ENCODE assay signal across 11 cellular contexts in the genomic region with DNA sequence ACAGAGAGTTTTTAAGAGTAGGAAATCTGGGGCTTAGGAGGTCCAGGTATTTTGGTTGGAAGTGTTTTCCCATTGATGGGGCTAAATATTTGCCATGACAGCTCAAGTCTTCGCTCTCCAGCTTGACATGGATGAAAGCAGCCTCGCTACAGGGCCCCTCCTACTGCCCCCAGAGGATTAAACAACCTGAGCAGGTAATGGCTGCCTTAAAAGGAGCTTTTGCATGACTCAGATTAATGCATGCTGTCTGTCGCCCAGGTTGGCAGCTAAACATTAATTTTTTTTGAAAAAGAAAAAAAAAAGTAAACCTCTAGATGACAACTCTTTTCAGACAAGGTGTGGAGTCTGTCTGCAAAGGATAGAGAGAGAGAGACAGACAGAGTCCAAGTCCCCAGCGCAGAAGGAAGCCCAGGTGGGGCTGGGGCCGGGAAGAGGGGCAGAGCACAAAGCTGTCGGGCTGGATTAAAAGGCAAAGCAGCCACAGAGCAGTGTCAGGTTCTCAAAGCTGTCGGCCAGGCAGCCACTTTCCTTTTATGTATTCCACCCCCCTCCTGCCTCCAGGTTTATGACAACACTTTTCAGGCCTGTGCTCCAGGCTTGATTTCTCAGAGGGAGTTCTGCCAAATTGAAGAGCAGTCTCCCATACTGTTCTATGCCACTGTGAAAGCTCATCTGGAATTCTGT.
DNase-seq lines count a peak whose midpoint lies in the region; ATAC-seq and TF ChIP-seq lines count a peak whose summit lies in the region.
"Had no signal": no experiment of that assay in that cellular context is flagged by ENCODE, and none has a peak within 500 bp of the region (broad histone marks: within the 10 kb centered on the region; RNA-seq: fewer than 3 reads in every experiment).

No MANE protein-coding gene starts in this region.

- H4K8ac ChIP-seq in mesenchymal stem cell (ENCODE audit: low read length), result no peak overlapping the region

- peak overlapping the region; percentile 80 for H3K9ac ChIP-seq in mesenchymal stem cell (ENCODE audit: low read length)

- peak overlapping the region; percentile 33 to 66 for H3K27ac Mint-ChIP-seq in stimulated activated naive CD8-positive, alpha-beta T cell treated with anti-CD3 and anti-CD28 coated beads, Interleukin-15, amount 100 ng/mL, for 72 hours
- H3K27ac Mint-ChIP-seq: stimulated activated naive CD8-positive, alpha-beta T cell treated with anti-CD3 and anti-CD28 coated beads, Interleukin-15, Interleukin-2, amounts not matched to agents 100 ng/mL and 50 ng/mL, for 24 hours had no signal

- H3K18ac ChIP-seq in mesenchymal stem cell (ENCODE audit: low read depth in 1 of 2, low read length in 2 of 2), result no peak overlapping the region

- H2AK5ac ChIP-seq in mesenchymal stem cell (ENCODE audit: low read length, severe bottlenecking), result no peak overlapping the region

- TF ChIP-seq POLR2A in breast epithelium (IDR thresholded peaks at IDR 0.05), result no peak
- no peak for TF ChIP-seq POLR2A in vagina (IDR thresholded peaks at IDR 0.05)

- no peak overlapping the region for H3K4me3 ChIP-seq in breast epithelium
- no peak overlapping the region for H3K4me3 ChIP-seq in mesenchymal stem cell (ENCODE audit: insufficient read depth in 1 of 2, low read depth in 1 of 2, low read length in 2 of 2)
- H3K4me3 ChIP-seq in vagina, result no peak overlapping the region
- H3K4me3 ChIP-seq in A673 (ENCODE audit: low read depth, low read length, poor library complexity, severe bottlenecking), result no peak overlapping the region
- H3K4me3 ChIP-seq: K562 had no signal

- H3K9me3 ChIP-seq in breast epithelium (no peaks in the 10 kb centered on the region), mesenchymal stem cell (ENCODE audit: control insufficient read depth, low read length) (no peaks in the 10 kb centered on the region), vagina (no peaks in the 10 kb centered on the region), A673 (ENCODE audit: low read depth, low read length, poor library complexity, severe bottlenecking) (no peaks in the 10 kb centered on the region)

- peaks cover 21% of the 10 kb centered on the region for H3K79me1 ChIP-seq in mesenchymal stem cell (replicated peaks; ENCODE audit: low read length, poor library complexity, severe bottlenecking)

- H2BK12ac ChIP-seq in mesenchymal stem cell (ENCODE audit: low read length in 2 of 2), result peak overlapping the region in 1 of 2 experiments; percentile 33

- CTCF ChIA-PET in A673 (lab: Charles Lee), result no interaction called here

- peaks cover 0 to 45% of the 10 kb centered on the region in 2 donors for H3K4me1 ChIP-seq in breast epithelium
- peaks cover 4% of the 10 kb centered on the region for H3K4me1 ChIP-seq in mesenchymal stem cell (ENCODE audit: control insufficient read depth, insufficient read depth, low read depth, low read length)
- peaks cover 38% of the 10 kb centered on the region for H3K4me1 ChIP-seq in vagina
- H3K4me1 ChIP-seq in A673 (ENCODE audit: insufficient read depth, low read length, poor library complexity, severe bottlenecking), result no peaks in the 10 kb centered on the region

- H3K4me1 Mint-ChIP-seq in stimulated activated naive CD8-positive, alpha-beta T cell treated with anti-CD3 and anti-CD28 coated beads, Interleukin-15, amount 100 ng/mL, for 72 hours, result peaks cover 6% of the 10 kb centered on the region

- H2BK15ac ChIP-seq in mesenchymal stem cell (ENCODE audit: low read depth, poor library complexity, severe bottlenecking), result no peak overlapping the region

- peaks cover 11% of the 10 kb centered on the region for H3K36me3 ChIP-seq in breast epithelium
- H3K36me3 ChIP-seq in mesenchymal stem cell (ENCODE audit: control insufficient read depth in 1 of 2, insufficient read depth in 2 of 2, low read depth in 1 of 2, low read length in 2 of 2), result peaks cover 20 to 94% of the 10 kb centered on the region in 2 experiments
- peaks cover 0 to 23% of the 10 kb centered on the region in 2 donors for H3K36me3 ChIP-seq in vagina
- H3K36me3 ChIP-seq in A673 (ENCODE audit: insufficient read depth, low read length, poor library complexity, severe bottlenecking), result no peaks in the 10 kb centered on the region

- H3K4me2 ChIP-seq in mesenchymal stem cell (ENCODE audit: low read length, poor library complexity, severe bottlenecking), result no peak overlapping the region

- TF ChIP-seq CTCF in breast epithelium (IDR thresholded peaks at IDR 0.05) (no peak), vagina (IDR thresholded peaks at IDR 0.05) (no peak), A673 (conservative IDR thresholded peaks at IDR 0.05; ENCODE audit: low read depth, low read length) (no peak)

- peak overlapping the region; percentile 36 for H2BK120ac ChIP-seq in mesenchymal stem cell (ENCODE audit: low read depth, low read length)

- H3K27ac ChIP-seq in breast epithelium (peak overlapping the region; percentile 90), mesenchymal stem cell (ENCODE audit: low read length, poor library complexity, severe bottlenecking) (no peak overlapping the region), vagina (peak overlapping the region; percentile 70), A673 (ENCODE audit: low read depth, low read length, poor library complexity, severe bottlenecking) (no peak overlapping the region)

- no peak overlapping the region for H2AFZ ChIP-seq in mesenchymal stem cell (ENCODE audit: low read depth, low read length)

- H3K4ac ChIP-seq in mesenchymal stem cell (ENCODE audit: low read depth in 1 of 2, low read length in 2 of 2), result no peak overlapping the region

- no peak overlapping the region for H2BK5ac ChIP-seq in mesenchymal stem cell (ENCODE audit: low read depth, low read length, poor library complexity, severe bottlenecking)

- intact Hi-C loops in breast epithelium (cut with DNase I; ENCODE audit: low total_unique reads) (no loop called here), vagina (cut with DNase I) (loop anchor here (5.0 kb wide), 1 partner anchor 91 kb away; no protein-coding TSS in a partner anchor), sciatic nerve (cut with DNase I) (no loop called here), A673 (cut with micrococcal nuclease; ENCODE audit: unreplicated experiment) (no loop called here)

- ATAC-seq in stimulated activated naive CD8-positive, alpha-beta T cell treated with anti-CD3 and anti-CD28 coated beads, Interleukin-15, amount 100 ng/mL, for 72 hours, result no peak
- no peak for ATAC-seq in stimulated activated naive CD8-positive, alpha-beta T cell treated with anti-CD3 and anti-CD28 coated beads, Interleukin-15, Interleukin-2, amounts not matched to agents 100 U/mL and 50 U/mL, for 24 hours
- ATAC-seq in sciatic nerve (no peak), HG02759 (IDR thresholded peaks at IDR 0.05; ENCODE audit: unreplicated experiment) (no peak)
- ATAC-seq: K562 had no signal

- WGBS in mesenchymal stem cell, result 56% methylated on average over 7 of the region's 7 CpGs

- no TSS peak for BruUV-seq in A673 (replicated peaks; lab: Mats Ljungman, UMichigan)

- no peak overlapping the region for H3K14ac ChIP-seq in mesenchymal stem cell (ENCODE audit: low read length in 2 of 2)

- no peaks in the 10 kb centered on the region for H3K27me3 Mint-ChIP-seq in stimulated activated naive CD8-positive, alpha-beta T cell treated with anti-CD3 and anti-CD28 coated beads, Interleukin-15, amount 100 ng/mL, for 72 hours
- H3K27me3 Mint-ChIP-seq: stimulated activated naive CD8-positive, alpha-beta T cell treated with anti-CD3 and anti-CD28 coated beads, Interleukin-15, Interleukin-2, amounts not matched to agents 100 ng/mL and 50 ng/mL, for 24 hours had no signal

- H3K27me3 ChIP-seq in breast epithelium, result no peaks in the 10 kb centered on the region
- H3K27me3 ChIP-seq in mesenchymal stem cell (ENCODE audit: control insufficient read depth in 1 of 2, insufficient read depth in 1 of 2, low read length in 2 of 2), result no peaks in the 10 kb centered on the region
- no peaks in the 10 kb centered on the region for H3K27me3 ChIP-seq in vagina
- H3K27me3 ChIP-seq in A673 (replicated peaks; ENCODE audit: insufficient read depth, low read depth, low read length, poor library complexity), result peaks cover 7% of the 10 kb centered on the region

- no peak for DNase-seq in stimulated activated naive CD8-positive, alpha-beta T cell treated with anti-CD3 and anti-CD28 coated beads, Interleukin-15, amount 100 ng/mL, for 72 hours
- DNase-seq in stimulated activated naive CD8-positive, alpha-beta T cell treated with anti-CD3 and anti-CD28 coated beads, Interleukin-15, Interleukin-2, amounts not matched to agents 100 U/mL and 50 U/mL, for 24 hours, result no peak
- DNase-seq in breast epithelium (ENCODE audit: low spot score in 2 of 2), result no peak
- DNase-seq in mesenchymal stem cell, result no peak
- peak in 1 of 2 donors; percentile 83 for DNase-seq in vagina (ENCODE audit: extremely low spot score in 2 of 2)
- no peak for DNase-seq in sciatic nerve (ENCODE audit: low spot score)
- no peak for DNase-seq in A673 (ENCODE audit: low spot score)
- DNase-seq: COR-L47 had no signal

- H3K23ac ChIP-seq in mesenchymal stem cell (ENCODE audit: low read length in 2 of 2), result no peak overlapping the region

- POLR2A ChIA-PET in A673 (lab: Charles Lee; ENCODE audit: low non-redundant PET), result no interaction called here

- H3K9me3 Mint-ChIP-seq in stimulated activated naive CD8-positive, alpha-beta T cell treated with anti-CD3 and anti-CD28 coated beads, Interleukin-15, amount 100 ng/mL, for 72 hours, result no peaks in the 10 kb centered on the region
- H3K9me3 Mint-ChIP-seq: stimulated activated naive CD8-positive, alpha-beta T cell treated with anti-CD3 and anti-CD28 coated beads, Interleukin-15, Interleukin-2, amounts not matched to agents 100 ng/mL and 50 ng/mL, for 24 hours had no signal

- H4K91ac ChIP-seq in mesenchymal stem cell (ENCODE audit: low read length), result no peak overlapping the region

- H3K4me3 Mint-ChIP-seq in stimulated activated naive CD8-positive, alpha-beta T cell treated with anti-CD3 and anti-CD28 coated beads, Interleukin-15, amount 100 ng/mL, for 72 hours, result no peak overlapping the region
- H3K4me3 Mint-ChIP-seq: stimulated activated naive CD8-positive, alpha-beta T cell treated with anti-CD3 and anti-CD28 coated beads, Interleukin-15, Interleukin-2, amounts not matched to agents 100 ng/mL and 50 ng/mL, for 24 hours had no signal

Comparison
In these comparisons a context has a peak if more than half of its experiments do, and no peak if none do; other contexts are left out.
1. H3K27ac ChIP-seq: peak in breast epithelium (2 of 2) and vagina (single experiment); none in mesenchymal stem cell (single experiment) and A673 (single experiment).